9 cellular contexts compared by ENCODE assay signal in the genomic region with DNA sequence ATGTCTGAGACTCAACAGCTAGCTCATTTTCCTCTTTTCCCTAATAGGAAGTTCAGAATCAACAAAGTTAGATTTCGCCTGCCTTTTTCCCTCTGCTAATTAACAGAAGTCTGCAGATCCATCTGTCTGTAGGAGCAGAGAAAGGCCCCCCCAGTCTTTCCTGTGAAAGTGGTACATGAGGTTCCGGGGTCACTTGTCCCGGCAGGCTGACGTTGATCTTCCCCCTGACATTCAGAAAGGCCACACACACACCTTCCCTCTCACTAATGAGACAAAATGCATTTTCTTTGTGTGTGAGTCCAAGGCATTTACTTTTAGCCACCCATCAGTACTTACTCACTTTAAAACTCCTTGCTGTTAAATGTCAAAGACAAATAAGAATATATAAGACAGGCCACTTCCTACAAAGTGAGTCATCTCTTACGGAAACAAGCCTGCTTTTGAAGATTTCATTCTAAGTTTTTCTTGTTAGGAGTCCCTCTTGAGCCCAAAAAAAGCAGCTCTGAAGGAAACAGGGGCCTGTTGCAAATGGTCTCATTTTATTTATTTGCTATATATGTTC.
DNase-seq lines count a peak whose midpoint lies in the region; ATAC-seq and TF ChIP-seq lines count a peak whose summit lies in the region.
"Had no signal": no experiment of that assay in that cellular context is flagged by ENCODE, and none has a peak within 500 bp of the region (broad histone marks: within the 10 kb centered on the region; RNA-seq: fewer than 3 reads in every experiment).

No MANE protein-coding gene starts in this region.

- H3K27ac Mint-ChIP-seq in dendritic cell treated with granulocyte-macrophage colony-stimulating factor and Interleukin-4, amounts not matched to agents 40 ng/mL and 50 ng/mL, for 4 days: peak overlapping the region; percentile 71
- no peak overlapping the region for H3K27ac Mint-ChIP-seq in stimulated activated memory B cell treated with anti-CD40 and anti-IgM and Interleukin-4, amounts not matched to agents 10 μg/mL and 1 μg/mL and 100 μg/mL, for 72 hours

- H3K4me3 Mint-ChIP-seq in dendritic cell treated with granulocyte-macrophage colony-stimulating factor and Interleukin-4, amounts not matched to agents 40 ng/mL and 50 ng/mL, for 4 days: peak overlapping the region; percentile 40
- H3K4me3 Mint-ChIP-seq in stimulated activated memory B cell treated with anti-CD40 and anti-IgM and Interleukin-4, amounts not matched to agents 10 μg/mL and 1 μg/mL and 100 μg/mL, for 72 hours: no peak overlapping the region

- peaks cover 16% of the 10 kb centered on the region for H3K36me3 Mint-ChIP-seq in dendritic cell treated with granulocyte-macrophage colony-stimulating factor and Interleukin-4, amounts not matched to agents 40 ng/mL and 50 ng/mL, for 4 days (ENCODE audit: low read depth)
- H3K36me3 Mint-ChIP-seq in stimulated activated memory B cell treated with anti-CD40 and anti-IgM and Interleukin-4, amounts not matched to agents 10 μg/mL and 1 μg/mL and 100 μg/mL, for 72 hours: no peaks in the 10 kb centered on the region

- intact Hi-C loops in dendritic cell treated with granulocyte-macrophage colony-stimulating factor and Interleukin-4, amounts not matched to agents 40 ng/mL and 50 ng/mL, for 4 days (cut with micrococcal nuclease): no loop called here

- TF ChIP-seq CTCF in RWPE1 (conservative IDR thresholded peaks at IDR 0.05; ENCODE audit: low read depth): no peak

- peaks cover 72% of the 10 kb centered on the region for H3K4me1 Mint-ChIP-seq in dendritic cell treated with granulocyte-macrophage colony-stimulating factor and Interleukin-4, amounts not matched to agents 40 ng/mL and 50 ng/mL, for 4 days (ENCODE audit: low read depth)
- no peaks in the 10 kb centered on the region for H3K4me1 Mint-ChIP-seq in stimulated activated memory B cell treated with anti-CD40 and anti-IgM and Interleukin-4, amounts not matched to agents 10 μg/mL and 1 μg/mL and 100 μg/mL, for 72 hours

- CTCF ChIA-PET in RWPE1 (lab: Yijun Ruan, JAX): no interaction called here

- no peaks in the 10 kb centered on the region for H3K27me3 Mint-ChIP-seq in dendritic cell treated with granulocyte-macrophage colony-stimulating factor and Interleukin-4, amounts not matched to agents 40 ng/mL and 50 ng/mL, for 4 days
- no peaks in the 10 kb centered on the region for H3K27me3 Mint-ChIP-seq in stimulated activated memory B cell treated with anti-CD40 and anti-IgM and Interleukin-4, amounts not matched to agents 10 μg/mL and 1 μg/mL and 100 μg/mL, for 72 hours

- POLR2A ChIA-PET in RWPE1 (lab: Yijun Ruan, JAX; ENCODE audit: low non-redundant PET): interaction anchor here (0.6 kb wide), 1 partner anchor 600 kb away, joined by 3 read pairs; no protein-coding TSS in a partner anchor

- H3K9me3 Mint-ChIP-seq in dendritic cell treated with granulocyte-macrophage colony-stimulating factor and Interleukin-4, amounts not matched to agents 40 ng/mL and 50 ng/mL, for 4 days: no peaks in the 10 kb centered on the region
- no peaks in the 10 kb centered on the region for H3K9me3 Mint-ChIP-seq in stimulated activated memory B cell treated with anti-CD40 and anti-IgM and Interleukin-4, amounts not matched to agents 10 μg/mL and 1 μg/mL and 100 μg/mL, for 72 hours

- H3K27ac ChIP-seq in RWPE1: no peak overlapping the region

- ATAC-seq in stimulated activated memory B cell treated with anti-CD40 and anti-IgM and Interleukin-4, amounts not matched to agents 10 μg/mL and 1 μg/mL and 100 μg/mL, for 72 hours: no peak

- peak; percentile 69 for DNase-seq in ELR (ENCODE audit: low read depth)
- peak; percentile 15 for DNase-seq in RWPE1 (ENCODE audit: low spot score)
- peak; percentile 24 for DNase-seq in pulmonary artery endothelial cell (ENCODE audit: low read depth, low spot score)
- DNase-seq in NCI-H2029 treated with DMSO at 0.1 percent for 48 hours (lab: John Stamatoyannopoulos, UW): no peak
- DNase-seq in NCI-H1436 treated with DMSO at 0.1 percent for 48 hours (lab: John Stamatoyannopoulos, UW): no peak
- no peak for DNase-seq in activated CD4-positive, CD25-positive, alpha-beta regulatory T cell (lab: John Stamatoyannopoulos, UW)
- DNase-seq: NCI-H446 treated with DMSO at 0.1 percent for 48 hours had no signal

Comparison
In these comparisons a context has a peak if more than half of its experiments do, and no peak if none do; other contexts are left out.
1. DNase-seq: peak in ELR (single experiment), RWPE1 (single experiment) and pulmonary artery endothelial cell (single experiment); none in NCI-H2029 treated with DMSO at 0.1 percent for 48 hours (single experiment), NCI-H1436 treated with DMSO at 0.1 percent for 48 hours (single experiment) and activated CD4-positive, CD25-positive, alpha-beta regulatory T cell (0 of 4).